In genomic region chr5:109668237-109668636, GRCh38 we compare ENCODE assay signal across 29 cellular contexts.
"Had no signal": no experiment of that assay in that cellular context is flagged by ENCODE, and none has a peak within 500 bp of the region (broad histone marks: within the 10 kb centered on the region; RNA-seq: fewer than 3 reads in every experiment).

No MANE protein-coding gene starts in this region.

- H3K9me3 ChIP-seq: adrenal gland, body of pancreas, esophagus muscularis mucosa, gastroesophageal sphincter had no signal

- H3K4me3 ChIP-seq: adrenal gland, body of pancreas, esophagus muscularis mucosa, gastroesophageal sphincter had no signal

- H3K27me3 ChIP-seq: adrenal gland, body of pancreas, esophagus muscularis mucosa, gastroesophageal sphincter had no signal

- H3K4me1 ChIP-seq: adrenal gland had no signal

- H3K36me3 ChIP-seq: adrenal gland, esophagus muscularis mucosa, gastroesophageal sphincter, WERI-Rb-1 had no signal

- FAIRE-seq: colon had no signal

- H3K27ac ChIP-seq: adrenal gland, esophagus muscularis mucosa, gastroesophageal sphincter, WERI-Rb-1 had no signal

- DNase-seq: activated CD4-positive, alpha-beta memory T cell treated with anti-CD3 and anti-CD28 coated beads for 36 hours; activated CD4-positive, alpha-beta T cell treated with anti-CD3 and anti-CD28 coated beads for 36 hours; activated CD4-positive, alpha-beta T cell treated with anti-CD3 and anti-CD28 coated beads, Interleukin-2, amount 10 ng/mL, durations not matched to agents 24 days and 14 days; activated CD4-positive, CD25-positive, alpha-beta regulatory T cell; activated CD4-positive, CD25-positive, alpha-beta regulatory T cell treated with anti-CD3 and anti-CD28 coated beads, Interleukin-2, amount 50 U/mL, for 72 hours; activated CD8-positive, alpha-beta memory T cell treated with anti-CD3 and anti-CD28 coated beads, Interleukin-2, amount 10 ng/mL, durations not matched to agents 7 days and 5 days; activated CD8-positive, alpha-beta memory T cell treated with anti-CD3 and anti-CD28 coated beads, Interleukin-2, amount 50 U/mL, for 4 hours; activated CD8-positive, alpha-beta T cell treated with anti-CD3 and anti-CD28 coated beads, Interleukin-2, amount 10 ng/mL, durations not matched to agents 7 days and 5 days; activated effector memory CD4-positive, alpha-beta T cell treated with anti-CD3 and anti-CD28 coated beads, Interleukin-2, amount 50 U/mL, for 16 hours; activated naive CD4-positive, alpha-beta T cell treated with anti-CD3 and anti-CD28 coated beads for 36 hours; activated naive CD8-positive, alpha-beta T cell treated with anti-CD3 and anti-CD28 coated beads for 36 hours; activated naive CD8-positive, alpha-beta T cell treated with anti-CD3 and anti-CD28 coated beads, Interleukin-2, amount 50 U/mL, for 24 hours; activated T-cell treated with anti-CD3 and anti-CD28 coated beads, Interleukin-2, amount 50 U/mL, for 1 hour; activated T-cell treated with anti-CD3 and anti-CD28 coated beads, Interleukin-2, amount 50 U/mL, for 48 hours; adrenal gland; amygdala; aorta; body of pancreas; cortex of kidney; effector CD8-positive, alpha-beta T cell; erythroblast; foreskin melanocyte; T-helper 1 cell; T-helper 17 cell; T1000; WERI-Rb-1 had no signal
